8 cellular contexts compared by ENCODE assay signal in genomic region chr2:62457555-62457954, GRCh38. TPM values are rescaled to one million over a fixed set of nuclear protein-coding genes. Genes with fewer than 3 reads are reported as not detected.
DNase-seq lines count a peak whose midpoint lies in the region; ATAC-seq and TF ChIP-seq lines count a peak whose summit lies in the region.

No MANE protein-coding gene starts in this region.

- H3K27me3 ChIP-seq in CD4-positive, alpha-beta memory T cell (ENCODE audit: insufficient read depth, low read length), result no peaks in the 10 kb centered on the region
- H3K27me3 ChIP-seq in PC-3 (ENCODE audit: low read length), result no peaks in the 10 kb centered on the region
- no peaks in the 10 kb centered on the region for H3K27me3 ChIP-seq in osteoblast (ENCODE audit: insufficient read depth, low read length)

- peak overlapping the region; percentile 86 for H3K9ac ChIP-seq in PC-3 (ENCODE audit: low read length)

- H4K20me1 ChIP-seq in PC-3 (ENCODE audit: low read length) (no peaks in the 10 kb centered on the region), osteoblast (ENCODE audit: insufficient read depth, low read length) (no peaks in the 10 kb centered on the region)

- no peaks in the 10 kb centered on the region for H3K9me2 ChIP-seq in PC-3 (replicated peaks; ENCODE audit: low read length)

- H3K4me3 Mint-ChIP-seq in CD4-positive, alpha-beta memory T cell, result peak overlapping the region in 7 of 8 donors; percentile 25 to 70 (median 50)

- POLR2A ChIA-PET in CD4-positive, alpha-beta memory T cell (lab: Charles Lee; ENCODE audit: partially characterized antibody), result no interaction called here
- POLR2A ChIA-PET in PC-3 (lab: Charles Lee; ENCODE audit: unreplicated experiment), result no interaction called here

- H3K79me2 ChIP-seq in PC-3 (ENCODE audit: low read length), result no peaks in the 10 kb centered on the region
- H3K79me2 ChIP-seq in osteoblast (ENCODE audit: insufficient read depth, low read length), result no peaks in the 10 kb centered on the region

- no peaks in the 10 kb centered on the region for H3K9me3 ChIP-seq in CD4-positive, alpha-beta memory T cell (ENCODE audit: control insufficient read depth in 1 of 2, low read length in 2 of 2)
- H3K9me3 ChIP-seq in PC-3 (ENCODE audit: low read length) (no peaks in the 10 kb centered on the region), osteoblast (ENCODE audit: low read depth, low read length) (no peaks in the 10 kb centered on the region)

- TF ChIP-seq CTCF in PC-3 (conservative IDR thresholded peaks at IDR 0.05; ENCODE audit: low read depth, low read length), result no peak
- no peak for TF ChIP-seq CTCF in epithelial cell of proximal tubule (conservative IDR thresholded peaks at IDR 0.05; ENCODE audit: low read depth, low read length)
- TF ChIP-seq CTCF in osteoblast (IDR thresholded peaks at IDR 0.05; ENCODE audit: extremely low read depth, low read depth, low read length), result no peak

- no peaks in the 10 kb centered on the region for H3K4me1 Mint-ChIP-seq in CD4-positive, alpha-beta memory T cell

- H3K36me3 ChIP-seq in CD4-positive, alpha-beta memory T cell (ENCODE audit: insufficient read depth, low read length), result no peaks in the 10 kb centered on the region
- no peaks in the 10 kb centered on the region for H3K36me3 ChIP-seq in PC-3 (ENCODE audit: low read depth, low read length)
- no peaks in the 10 kb centered on the region for H3K36me3 ChIP-seq in osteoblast (ENCODE audit: insufficient read depth, low read length)

- no peak overlapping the region for H3K27ac ChIP-seq in CD4-positive, alpha-beta memory T cell (ENCODE audit: low read depth, low read length)
- peak overlapping the region; percentile 67 for H3K27ac ChIP-seq in PC-3 (ENCODE audit: low read length)
- H3K27ac ChIP-seq in osteoblast (ENCODE audit: low read depth, low read length), result peak overlapping the region; percentile 56

- H3F3A ChIP-seq in PC-3 (ENCODE audit: low read length, unreplicated experiment), result no peaks in the 10 kb centered on the region

- ATAC-seq in PC-3, result no peak

- peaks cover 4% of the 10 kb centered on the region for H3K4me1 ChIP-seq in CD4-positive, alpha-beta memory T cell (ENCODE audit: insufficient read depth, low read length)
- H3K4me1 ChIP-seq in PC-3 (ENCODE audit: insufficient read depth, low read length), result peaks cover 25% of the 10 kb centered on the region
- peaks cover 19% of the 10 kb centered on the region for H3K4me1 ChIP-seq in osteoblast (ENCODE audit: insufficient read depth, low read length)

- H3K4me3 ChIP-seq in CD4-positive, alpha-beta memory T cell (ENCODE audit: low read length in 2 of 2), result no peak overlapping the region
- H3K4me3 ChIP-seq in PC-3 (ENCODE audit: low read length) (peak overlapping the region; percentile 80), epithelial cell of proximal tubule (ENCODE audit: low read depth, low read length) (peak overlapping the region; percentile 78), osteoblast (ENCODE audit: insufficient read depth, low read length) (peak overlapping the region; percentile 79)

- peak overlapping the region; percentile 92 for H2AFZ ChIP-seq in PC-3 (ENCODE audit: low read length)
- peak overlapping the region; percentile 90 for H2AFZ ChIP-seq in osteoblast (ENCODE audit: low read length)

- H3K27ac Mint-ChIP-seq in CD4-positive, alpha-beta memory T cell, result no peak overlapping the region

- peaks cover 3 to 4% of the 10 kb centered on the region in 2 donors for H3K27me3 Mint-ChIP-seq in CD4-positive, alpha-beta memory T cell

- no TSS peak for BruUV-seq in PC-3 (replicated peaks; lab: Mats Ljungman, UMichigan)

- no peaks in the 10 kb centered on the region for H3K36me3 Mint-ChIP-seq in CD4-positive, alpha-beta memory T cell

- no peaks in the 10 kb centered on the region for H3K9me3 Mint-ChIP-seq in CD4-positive, alpha-beta memory T cell

- CTCF ChIA-PET in CD4-positive, alpha-beta memory T cell (lab: Charles Lee; ENCODE audit: partially characterized antibody), result interaction anchor here (0.7 to 6.2 kb wide), 22 partner anchors 9 to 1086 kb away, joined by 3 to 207 read pairs (median 6); no protein-coding TSS in a partner anchor
- CTCF ChIA-PET in PC-3 (lab: Charles Lee), result interaction anchor here (0.5 to 1.9 kb wide), 4 partner anchors 306 to 526 kb away, joined by 3 to 15 read pairs (median 4); no protein-coding TSS in a partner anchor

- peak overlapping the region; percentile 94 for H3K4me2 ChIP-seq in PC-3 (ENCODE audit: low read length)
- H3K4me2 ChIP-seq in osteoblast (ENCODE audit: insufficient read depth, low read length), result peak overlapping the region; percentile 83

- DNase-seq in CD4-positive, alpha-beta memory T cell, result no peak
- DNase-seq in PC-3 (no peak), epithelial cell of proximal tubule (ENCODE audit: low read depth) (no peak), osteoblast (ENCODE audit: insufficient read length, low spot score, missing footprints) (no peak), GDM1 (lab: John Stamatoyannopoulos, UW) (no peak), amygdala (lab: John Stamatoyannopoulos, UW) (no peak), pons (ENCODE audit: low spot score) (no peak), hypothalamus (lab: John Stamatoyannopoulos, UW) (no peak)

- intact Hi-C loops in CD4-positive, alpha-beta memory T cell (cut with micrococcal nuclease), result loop anchor here (1.0 to 5.0 kb wide), 3 partner anchors 318 to 1405 kb away; no protein-coding TSS in a partner anchor
- intact Hi-C loops in PC-3 (cut with micrococcal nuclease), result loop anchor here (1.0 kb wide), 3 partner anchors 121 to 318 kb away; partner anchors contain the start of gene EHBP1

RNA-seq across cellular contexts. Expression of gene TMEM17, which starts 48.4 kb away (rescaled TPM):
- total RNA-seq in CD4-positive, alpha-beta memory T cell, result not detected
- polyA plus RNA-seq in CD4-positive, alpha-beta memory T cell, result not detected
- total RNA-seq in PC-3 (2014; rRNA removed), result 1.6 and 2.9 TPM in 2 replicates
- total RNA-seq in epithelial cell of proximal tubule, result 2.1 and 3.5 TPM in 2 replicates
- 2.9 and 3.3 TPM in 2 replicates for total RNA-seq in osteoblast

Comparison
In these comparisons a context has a peak if more than half of its experiments do, and no peak if none do; other contexts are left out.
1. H3K4me3 ChIP-seq: peak in PC-3 (single experiment), epithelial cell of proximal tubule (single experiment) and osteoblast (single experiment); none in CD4-positive, alpha-beta memory T cell (0 of 2).